2 cellular contexts compared by ENCODE assay signal in genomic region chr12:2374092-2374740, GRCh38.
TF ChIP-seq lines count a peak whose summit lies in the region.

No MANE protein-coding gene starts in this region.

TF ChIP-seq in IMR-90, 13 proteins besides CTCF, POLR2A, EP300 and RAD21:
- no peak for TF ChIP-seq RCOR1 (IDR thresholded peaks at IDR 0.05; ENCODE audit: insufficient replicate concordance, low read length)
- TF ChIP-seq NFE2L2 (IDR thresholded peaks at IDR 0.05; ENCODE audit: low read depth, low read length) = no peak
- no peak for TF ChIP-seq RFX5 (IDR thresholded peaks at IDR 0.05; ENCODE audit: low read depth, low read length)
- TF ChIP-seq FOS (IDR thresholded peaks at IDR 0.05; ENCODE audit: low read depth, low read length) = no peak
- TF ChIP-seq MXI1 (IDR thresholded peaks at IDR 0.05; ENCODE audit: borderline replicate concordance, low read depth, low read length) = no peak
- TF ChIP-seq USF2 (IDR thresholded peaks at IDR 0.05; ENCODE audit: low read depth, low read length) = no peak
- TF ChIP-seq CEBPB (IDR thresholded peaks at IDR 0.05; ENCODE audit: low read depth, low read length) = no peak
TF ChIP-seq in IMR-90: peak in this region for 0.

TF ChIP-seq in H1, 55 proteins besides CTCF, POLR2A, EP300 and RAD21:
- TF ChIP-seq SUZ12 (IDR thresholded peaks at IDR 0.05; ENCODE audit: low read length) (no peak), RFX5 (IDR thresholded peaks at IDR 0.05; ENCODE audit: borderline replicate concordance, low read depth, low read length) (no peak), TAF1 (IDR thresholded peaks at IDR 0.05; ENCODE audit: low read depth, low read length) (no peak), HDAC6 (IDR thresholded peaks at IDR 0.05; ENCODE audit: low read depth, low read length) (no peak), CTBP2 (IDR thresholded peaks at IDR 0.05; ENCODE audit: borderline replicate concordance, insufficient read depth, insufficient read length, low read length) (no peak), HDAC2 (IDR thresholded peaks at IDR 0.05; ENCODE audit: borderline replicate concordance in 1 of 2, low read depth in 2 of 2, low read length in 2 of 2) (no peak), TEAD4 (IDR thresholded peaks at IDR 0.05; ENCODE audit: low read depth, low read length) (no peak), POLR2AphosphoS5 (IDR thresholded peaks at IDR 0.05; ENCODE audit: low read depth, low read length) (no peak), SIX5 (IDR thresholded peaks at IDR 0.05; ENCODE audit: low read depth, low read length) (no peak), CHD1 (IDR thresholded peaks at IDR 0.05; ENCODE audit: low read depth, low read length) (no peak), CHD7 (IDR thresholded peaks at IDR 0.05; ENCODE audit: insufficient replicate concordance, low read length) (no peak), MAX (IDR thresholded peaks at IDR 0.05) (no peak), POU5F1 (IDR thresholded peaks at IDR 0.05; ENCODE audit: low read depth, low read length) (no peak), TBP (IDR thresholded peaks at IDR 0.05; ENCODE audit: low read depth, low read length) (no peak), SRF (IDR thresholded peaks at IDR 0.05; ENCODE audit: low read depth, low read length) (no peak), BRCA1 (IDR thresholded peaks at IDR 0.05; ENCODE audit: low read depth, low read length) (no peak), CBX8 (IDR thresholded peaks at IDR 0.05; ENCODE audit: borderline replicate concordance, low read depth, low read length) (no peak), E2F6 (IDR thresholded peaks at IDR 0.05) (no peak)
